Comparison of ENCODE assay signal across 1 cellular context in the genomic region with DNA sequence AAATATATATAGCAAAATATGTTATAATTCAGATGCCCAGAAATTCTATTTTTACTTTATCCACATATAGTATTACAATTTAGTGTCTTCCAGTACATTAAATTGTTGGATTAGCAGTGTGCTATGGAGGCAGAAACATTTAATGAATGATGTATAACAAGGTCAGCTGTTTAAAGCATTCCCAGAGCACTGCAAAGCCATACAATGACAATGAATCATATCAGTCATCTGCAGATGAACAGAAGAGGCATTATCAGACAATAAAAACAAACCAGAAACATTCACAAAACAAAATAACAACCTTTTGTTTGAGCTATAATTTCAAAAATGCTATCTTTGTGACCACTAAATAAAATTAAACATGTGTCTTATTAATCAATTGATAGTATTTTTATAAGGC.
TF ChIP-seq lines count a peak whose summit lies in the region.

No MANE protein-coding gene starts in this region.

TF ChIP-seq in IMR-90, 13 proteins besides CTCF, POLR2A, EP300 and RAD21 (continued from another document):
- TF ChIP-seq ELK1 (IDR thresholded peaks at IDR 0.05; ENCODE audit: borderline replicate concordance, low read depth, low read length) = no peak
- no peak for TF ChIP-seq MAZ (IDR thresholded peaks at IDR 0.05; ENCODE audit: borderline replicate concordance, low read depth, low read length)
- TF ChIP-seq FOS (IDR thresholded peaks at IDR 0.05; ENCODE audit: low read depth, low read length) = no peak
- TF ChIP-seq, protein P1, sequence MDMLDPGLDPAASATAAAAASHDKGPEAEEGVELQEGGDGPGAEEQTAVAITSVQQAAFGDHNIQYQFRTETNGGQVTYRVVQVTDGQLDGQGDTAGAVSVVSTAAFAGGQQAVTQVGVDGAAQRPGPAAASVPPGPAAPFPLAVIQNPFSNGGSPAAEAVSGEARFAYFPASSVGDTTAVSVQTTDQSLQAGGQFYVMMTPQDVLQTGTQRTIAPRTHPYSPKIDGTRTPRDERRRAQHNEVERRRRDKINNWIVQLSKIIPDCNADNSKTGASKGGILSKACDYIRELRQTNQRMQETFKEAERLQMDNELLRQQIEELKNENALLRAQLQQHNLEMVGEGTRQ (IDR thresholded peaks at IDR 0.05; ENCODE audit: low read depth, low read length) = no peak
- TF ChIP-seq MAFK (IDR thresholded peaks at IDR 0.05; ENCODE audit: low read depth, low read length) = no peak
- no peak for TF ChIP-seq CEBPB (IDR thresholded peaks at IDR 0.05; ENCODE audit: low read depth, low read length)
